Comparison of ENCODE assay signal across 15 cellular contexts in the genomic region with DNA sequence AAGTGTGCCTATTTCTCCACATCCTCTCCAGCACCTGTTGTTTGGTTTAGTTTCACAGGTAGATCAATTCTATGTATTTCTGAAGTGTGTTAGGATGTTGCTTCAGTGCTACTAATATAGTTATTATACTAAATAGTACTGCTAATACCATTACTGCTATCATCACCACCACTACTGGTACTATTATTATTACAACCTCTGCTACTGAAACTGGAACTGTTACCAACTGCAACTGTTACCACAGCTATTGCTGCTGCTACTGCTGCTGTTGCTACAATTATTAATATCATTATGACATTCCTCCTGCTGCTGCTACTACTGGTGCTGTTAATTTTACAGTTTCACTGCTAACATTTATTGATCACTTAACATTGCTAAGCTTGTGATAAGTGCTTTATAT. TPM values are rescaled to one million over a fixed set of nuclear protein-coding genes. Genes with fewer than 3 reads are reported as not detected.
DNase-seq lines count a peak whose midpoint lies in the region; ATAC-seq and TF ChIP-seq lines count a peak whose summit lies in the region.
"Had no signal": no experiment of that assay in that cellular context is flagged by ENCODE, and none has a peak within 500 bp of the region (broad histone marks: within the 10 kb centered on the region; RNA-seq: fewer than 3 reads in every experiment).

No MANE protein-coding gene starts in this region.

- H2AK5ac ChIP-seq in H9 (ENCODE audit: insufficient read length, low read length) = no peak overlapping the region

- H4K20me1 ChIP-seq in H9 (ENCODE audit: control insufficient read depth, insufficient read depth, insufficient read length) = no peaks in the 10 kb centered on the region

- no peaks in the 10 kb centered on the region for H3K79me2 ChIP-seq in H9 (ENCODE audit: insufficient read depth, low read length)

- no peaks in the 10 kb centered on the region; the same call in 1 of the 2 replicates for H3K4me1 ChIP-seq in H9 (ENCODE audit: insufficient read depth, low read length)
- H3K4me1 ChIP-seq: SJSA1, upper lobe of left lung had no signal

- no peak overlapping the region for H3K14ac ChIP-seq in H9 (ENCODE audit: insufficient read depth, low read length)

- no peaks in the 10 kb centered on the region for H3K23me2 ChIP-seq in H9 (ENCODE audit: insufficient read length, low read depth, low read length, poor library complexity, severe bottlenecking)

- H3K4me2 ChIP-seq in H9 (ENCODE audit: insufficient read depth, insufficient read length, low read length) = no peak overlapping the region

- H3K4ac ChIP-seq in H9 (ENCODE audit: low read depth, low read length) = no peak overlapping the region

- ATAC-seq in activated CD4-positive, CD25-positive, alpha-beta regulatory T cell treated with anti-CD3 and anti-CD28 coated beads, Interleukin-2, amount 50 U/mL, for 24 hours = peak; percentile 56 to 86
- ATAC-seq in GM21717 (IDR thresholded peaks at IDR 0.05; ENCODE audit: unreplicated experiment) (peak; percentile 78), HG03135 (IDR thresholded peaks at IDR 0.05; ENCODE audit: unreplicated experiment) (peak; percentile 95)
- ATAC-seq in stimulated activated effector memory CD8-positive, alpha-beta T cell treated with anti-CD3 and anti-CD28 coated beads, Interleukin-12 subunit alpha, Interleukin-12 subunit beta, amount 100 ng/mL, for 72 hours = peak; percentile 81
- ATAC-seq: K562 had no signal

- H3K36me3 Mint-ChIP-seq in stimulated activated effector memory CD8-positive, alpha-beta T cell treated with anti-CD3 and anti-CD28 coated beads, Interleukin-12 subunit alpha, Interleukin-12 subunit beta, amount 100 ng/mL, for 72 hours = no peaks in the 10 kb centered on the region
- no peaks in the 10 kb centered on the region for H3K36me3 Mint-ChIP-seq in H9 (ENCODE audit: insufficient read depth in 1 of 3, low read depth in 3 of 3)

- H3K27me3 ChIP-seq in H9 (ENCODE audit: insufficient read depth, low read length) = no peaks in the 10 kb centered on the region
- H3K27me3 ChIP-seq: upper lobe of left lung had no signal

- no peak overlapping the region for H4K5ac ChIP-seq in H9 (ENCODE audit: insufficient read length, low read depth, low read length)

- H2BK120ac ChIP-seq in H9 (ENCODE audit: low read depth, low read length, poor library complexity, severe bottlenecking) = no peak overlapping the region

- no peak overlapping the region for H3K18ac ChIP-seq in H9 (ENCODE audit: insufficient read length, low read depth, low read length)

- H3K9me3 ChIP-seq in H9 (ENCODE audit: control insufficient read depth, low read depth, low read length) = no peaks in the 10 kb centered on the region
- H3K9me3 ChIP-seq: SJSA1, upper lobe of left lung had no signal

- H3K9ac ChIP-seq in H9 (ENCODE audit: extremely low read depth, insufficient read length, low read length) = no peak overlapping the region

- no peak overlapping the region for H4K91ac ChIP-seq in H9 (ENCODE audit: insufficient read length, low read depth, low read length)

- H3K79me1 ChIP-seq in H9 (ENCODE audit: insufficient read depth, low read depth, low read length, poor library complexity, severe bottlenecking) = no peaks in the 10 kb centered on the region

- H3K27ac ChIP-seq in H9 (ENCODE audit: insufficient read length, low read depth, low read length) = no peak overlapping the region
- H3K27ac ChIP-seq: SJSA1, upper lobe of left lung, VCaP had no signal

- no peak for DNase-seq in activated CD4-positive, CD25-positive, alpha-beta regulatory T cell treated with anti-CD3 and anti-CD28 coated beads, Interleukin-2, amount 50 U/mL, for 72 hours
- no peak for DNase-seq in stimulated activated effector memory CD8-positive, alpha-beta T cell treated with anti-CD3 and anti-CD28 coated beads, Interleukin-12 subunit alpha, Interleukin-12 subunit beta, amount 100 ng/mL, for 72 hours (ENCODE audit: low spot score in 2 of 2)
- no peak for DNase-seq in CD1c-positive myeloid dendritic cell (ENCODE audit: extremely low spot score)
- no peak for DNase-seq in H9
- no peak for DNase-seq in COLO829 (ENCODE audit: low spot score)
- DNase-seq: 8988T, amniotic stem cell, cortex of kidney, upper lobe of left lung had no signal

- no peak overlapping the region for H3K23ac ChIP-seq in H9 (ENCODE audit: insufficient read length, low read depth, low read length)

- H3K27me3 Mint-ChIP-seq in H9 (ENCODE audit: low read depth) = peaks cover 4% of the 10 kb centered on the region; the same call in 1 of the 2 replicates

- H3K4me1 Mint-ChIP-seq in stimulated activated effector memory CD8-positive, alpha-beta T cell treated with anti-CD3 and anti-CD28 coated beads, Interleukin-12 subunit alpha, Interleukin-12 subunit beta, amount 100 ng/mL, for 72 hours = no peaks in the 10 kb centered on the region
- peaks cover 0 to 3% of the 10 kb centered on the region in 2 experiments; a peak in 1 of 4 replicates for H3K4me1 Mint-ChIP-seq in H9

- no peak overlapping the region for H3T11ph ChIP-seq in H9 (ENCODE audit: low read length)

- TF ChIP-seq CTCF in H9 (conservative IDR thresholded peaks at IDR 0.05) = no peak

- H2BK5ac ChIP-seq in H9 (ENCODE audit: insufficient read length, low read length) = no peak overlapping the region

- H3K27ac Mint-ChIP-seq in stimulated activated effector memory CD8-positive, alpha-beta T cell treated with anti-CD3 and anti-CD28 coated beads, Interleukin-12 subunit alpha, Interleukin-12 subunit beta, amount 100 ng/mL, for 72 hours = no peak overlapping the region
- no peak overlapping the region for H3K27ac Mint-ChIP-seq in H9

- no peak overlapping the region for H2BK12ac ChIP-seq in H9 (ENCODE audit: insufficient read length, low read depth, low read length)

- no peak overlapping the region for H3K4me3 Mint-ChIP-seq in stimulated activated effector memory CD8-positive, alpha-beta T cell treated with anti-CD3 and anti-CD28 coated beads, Interleukin-12 subunit alpha, Interleukin-12 subunit beta, amount 100 ng/mL, for 72 hours
- no peak overlapping the region for H3K4me3 Mint-ChIP-seq in H9

- H2BK20ac ChIP-seq in H9 (ENCODE audit: low read depth, low read length, poor library complexity, severe bottlenecking) = no peak overlapping the region

- no peak overlapping the region for H4K8ac ChIP-seq in H9 (replicated peaks; ENCODE audit: insufficient read length, low read depth, low read length)

- no peak overlapping the region for H2BK15ac ChIP-seq in H9 (ENCODE audit: low read depth, low read length)

- no peak overlapping the region for H3K56ac ChIP-seq in H9 (ENCODE audit: insufficient read length, low read depth, low read length)

- no peak overlapping the region for H2AFZ ChIP-seq in H9 (ENCODE audit: low read length)

- H3K9me3 Mint-ChIP-seq in stimulated activated effector memory CD8-positive, alpha-beta T cell treated with anti-CD3 and anti-CD28 coated beads, Interleukin-12 subunit alpha, Interleukin-12 subunit beta, amount 100 ng/mL, for 72 hours = no peaks in the 10 kb centered on the region
- H3K9me3 Mint-ChIP-seq in H9 = no peaks in the 10 kb centered on the region

RNA-seq across cellular contexts. Expression of a gene that starts 8.3 kb away (rescaled TPM):
- total RNA-seq in H9 (2021) = not detected in 2 replicates
- total RNA-seq: K562, SJSA1 had no signal

RNA-seq across cellular contexts. Expression of a gene that starts 46.0 kb away (rescaled TPM):
- total RNA-seq in H9 (2021) = 15.5 and 16.9 TPM in 2 replicates

RNA-seq across cellular contexts. Expression of a gene that starts 50.5 kb away (rescaled TPM):
- 64.5 and 67.2 TPM in 2 replicates for total RNA-seq in H9 (2021)
